8 cellular contexts compared by ENCODE assay signal in the genomic region with DNA sequence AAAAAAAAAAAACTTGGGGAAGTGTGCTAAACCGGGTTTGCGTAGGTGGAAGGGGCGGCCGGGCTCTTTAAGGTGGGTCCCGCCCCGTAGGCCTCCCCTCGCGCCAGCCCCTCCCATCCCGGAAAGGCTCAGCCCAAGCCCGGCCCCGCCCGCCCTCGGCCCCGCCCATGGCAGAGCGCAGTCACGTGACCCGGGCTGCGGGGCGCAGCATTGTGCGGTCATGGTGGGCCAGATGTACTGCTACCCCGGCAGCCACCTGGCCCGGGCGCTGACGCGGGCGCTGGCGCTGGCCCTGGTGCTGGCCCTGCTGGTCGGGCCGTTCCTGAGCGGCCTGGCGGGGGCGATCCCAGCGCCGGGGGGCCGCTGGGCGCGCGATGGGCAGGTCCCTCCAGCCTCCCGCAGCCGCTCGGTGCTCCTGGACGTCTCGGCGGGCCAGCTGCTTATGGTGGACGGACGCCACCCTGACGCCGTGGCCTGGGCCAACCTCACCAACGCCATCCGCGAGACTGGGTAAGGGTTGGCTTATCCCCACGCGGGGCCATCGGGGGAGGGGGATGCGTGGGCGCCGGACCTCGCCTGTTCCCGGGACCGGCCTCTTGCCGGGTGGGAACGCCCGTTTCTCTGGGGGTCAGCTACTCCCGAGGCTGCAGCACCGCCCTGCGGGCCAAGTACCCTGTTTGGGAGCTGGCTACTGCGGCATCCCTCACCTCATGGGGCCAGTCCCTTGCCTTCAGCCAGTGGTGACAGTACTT. TPM values are rescaled to one million over a fixed set of nuclear protein-coding genes. Genes with fewer than 3 reads are reported as not detected.
A peak's percentile ranks its signal among the peaks of the same experiment; 100 is the strongest.
DNase-seq lines count a peak whose midpoint lies in the region; ATAC-seq and TF ChIP-seq lines count a peak whose summit lies in the region.

A gene with protein sequence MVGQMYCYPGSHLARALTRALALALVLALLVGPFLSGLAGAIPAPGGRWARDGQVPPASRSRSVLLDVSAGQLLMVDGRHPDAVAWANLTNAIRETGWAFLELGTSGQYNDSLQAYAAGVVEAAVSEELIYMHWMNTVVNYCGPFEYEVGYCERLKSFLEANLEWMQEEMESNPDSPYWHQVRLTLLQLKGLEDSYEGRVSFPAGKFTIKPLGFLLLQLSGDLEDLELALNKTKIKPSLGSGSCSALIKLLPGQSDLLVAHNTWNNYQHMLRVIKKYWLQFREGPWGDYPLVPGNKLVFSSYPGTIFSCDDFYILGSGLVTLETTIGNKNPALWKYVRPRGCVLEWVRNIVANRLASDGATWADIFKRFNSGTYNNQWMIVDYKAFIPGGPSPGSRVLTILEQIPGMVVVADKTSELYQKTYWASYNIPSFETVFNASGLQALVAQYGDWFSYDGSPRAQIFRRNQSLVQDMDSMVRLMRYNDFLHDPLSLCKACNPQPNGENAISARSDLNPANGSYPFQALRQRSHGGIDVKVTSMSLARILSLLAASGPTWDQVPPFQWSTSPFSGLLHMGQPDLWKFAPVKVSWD (plus strand): TSS at position 207 of the 752 bp plus-strand sequence. CDS start 14 bp downstream, at position 221.

- H3K9me3 ChIP-seq in parathyroid adenoma (ENCODE audit: control insufficient read depth, low read length) (no peaks in the 10 kb centered on the region), tibial artery (no peaks in the 10 kb centered on the region)

- H3K27ac ChIP-seq in parathyroid adenoma = peak within 1 kb of the TSS; percentile 74
- H3K27ac ChIP-seq in tibial artery = peak within 1 kb of the TSS; percentile 85 to 86

- intact Hi-C loops in Right ventricle myocardium inferior (cut with DNase I) (loop anchor here (2.0 kb wide), 1 partner anchor 24 kb away; a partner anchor contains a TSS), tibial artery (cut with DNase I; ENCODE audit: low total_unique reads) (loop anchor here (5.0 kb wide), 1 partner anchor 161 kb away; no protein-coding TSS in a partner anchor)

- peaks cover 7% of the 10 kb centered on the region for H3K4me1 ChIP-seq in parathyroid adenoma
- peaks cover 0 to 20% (median 14%) of the 10 kb centered on the region in 4 donors for H3K4me1 ChIP-seq in tibial artery

- H3K27me3 ChIP-seq in parathyroid adenoma (ENCODE audit: control insufficient read depth, insufficient read depth, low read length) = no peaks in the 10 kb centered on the region
- H3K27me3 ChIP-seq in tibial artery = no peaks in the 10 kb centered on the region

- no peaks in the 10 kb centered on the region for H3K79me2 ChIP-seq in parathyroid adenoma

- TF ChIP-seq CTCF in GM12864 (IDR thresholded peaks at IDR 0.05; ENCODE audit: low read depth, low read length, missing control alignments) (no peak), parathyroid adenoma (IDR thresholded peaks at IDR 0.05) (peak; percentile 23), tibial artery (IDR thresholded peaks at IDR 0.05) (peak in 1 of 2 experiments; percentile 9)

- ATAC-seq in HG02623 (IDR thresholded peaks at IDR 0.05; ENCODE audit: unreplicated experiment) = peak; percentile 94
- peak; percentile 97 for ATAC-seq in Right ventricle myocardium inferior

- H3K36me3 ChIP-seq in parathyroid adenoma (ENCODE audit: control insufficient read depth, insufficient read depth, low read length) (no peaks in the 10 kb centered on the region), tibial artery (peaks cover 0 to 2% (median 0%) of the 10 kb centered on the region in 3 donors)

- H3K4me3 ChIP-seq in GM12864 (ENCODE audit: low read depth, low read length) (peak within 1 kb of the TSS; percentile 70), parathyroid adenoma (ENCODE audit: low read depth, low read length) (peak within 1 kb of the TSS; percentile 70), tibial artery (peak within 1 kb of the TSS; percentile 68 to 78)

- H2AFZ ChIP-seq in parathyroid adenoma = peak within 1 kb of the TSS; percentile 89

- DNase-seq in GM12864 (ENCODE audit: low read depth) (peak; percentile 76), NCI-H1105 (lab: John Stamatoyannopoulos, UW) (peak; percentile 93), SW 1271 (lab: John Stamatoyannopoulos, UW) (peak; percentile 76 to 90), Right ventricle myocardium inferior (ENCODE audit: missing footprints) (peak; percentile 98), tibial artery (peak; percentile 93 to 96)
- peak; percentile 88 for DNase-seq in activated naive CD8-positive, alpha-beta T cell treated with anti-CD3 and anti-CD28 coated beads, Interleukin-2, amount 50 U/mL, for 16 hours (ENCODE audit: low read depth, low spot score)

- H3K9ac ChIP-seq in parathyroid adenoma = peak within 1 kb of the TSS; percentile 24

- H3K4me2 ChIP-seq in parathyroid adenoma (ENCODE audit: low read length) = peak within 1 kb of the TSS; percentile 90

RNA-seq across cellular contexts. Expression of the gene that starts here (rescaled TPM):
- total RNA-seq in Right ventricle myocardium inferior = 40.3 TPM

Comparison
In these comparisons a context has a peak if more than half of its experiments do, and no peak if none do; other contexts are left out.
1. Peak in every context shown above with its lines: DNase-seq, ATAC-seq, H3K4me3 ChIP-seq and H3K27ac ChIP-seq.